ENCODE assay signal across 8 cellular contexts in the genomic region with DNA sequence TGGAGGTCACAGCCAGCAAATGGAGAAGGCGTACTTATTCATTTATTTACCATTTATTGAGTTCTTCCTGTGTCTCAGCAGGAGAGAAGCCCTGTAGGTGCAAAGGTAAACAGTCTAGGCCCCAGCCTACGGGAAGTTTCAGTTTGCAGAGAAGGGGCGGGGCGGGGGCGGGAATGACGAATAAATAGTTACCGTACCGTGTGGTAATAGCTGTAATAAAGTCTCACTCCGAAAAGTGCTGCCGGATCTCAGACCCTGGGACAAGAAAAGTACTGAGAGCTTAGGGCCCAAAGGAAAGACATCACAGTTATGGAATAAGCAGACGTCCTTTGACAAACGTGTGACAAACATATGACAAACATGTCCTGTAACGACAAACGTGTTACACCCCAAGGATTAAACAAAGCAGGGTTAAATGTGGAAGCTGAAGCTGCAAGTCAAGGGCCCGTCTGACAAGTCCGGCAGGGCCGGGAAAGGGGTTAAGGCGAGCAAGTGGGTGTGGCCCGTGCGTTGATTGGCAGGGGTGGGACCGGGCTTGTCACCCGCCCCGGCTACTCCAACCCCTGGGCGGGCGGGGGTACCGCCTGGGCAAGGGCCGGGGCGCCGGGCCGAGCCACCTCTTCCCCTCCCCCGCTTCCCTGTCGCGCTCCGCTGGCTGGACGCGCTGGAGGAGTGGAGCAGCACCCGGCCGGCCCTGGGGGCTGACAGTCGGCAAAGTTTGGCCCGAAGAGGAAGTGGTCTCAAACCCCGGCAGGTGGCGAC. TPM values are rescaled to one million over a fixed set of nuclear protein-coding genes. Genes with fewer than 3 reads are reported as not detected.
A peak's percentile ranks its signal among the peaks of the same experiment; 100 is the strongest.
DNase-seq lines count a peak whose midpoint lies in the region; ATAC-seq and TF ChIP-seq lines count a peak whose summit lies in the region.

A gene with protein sequence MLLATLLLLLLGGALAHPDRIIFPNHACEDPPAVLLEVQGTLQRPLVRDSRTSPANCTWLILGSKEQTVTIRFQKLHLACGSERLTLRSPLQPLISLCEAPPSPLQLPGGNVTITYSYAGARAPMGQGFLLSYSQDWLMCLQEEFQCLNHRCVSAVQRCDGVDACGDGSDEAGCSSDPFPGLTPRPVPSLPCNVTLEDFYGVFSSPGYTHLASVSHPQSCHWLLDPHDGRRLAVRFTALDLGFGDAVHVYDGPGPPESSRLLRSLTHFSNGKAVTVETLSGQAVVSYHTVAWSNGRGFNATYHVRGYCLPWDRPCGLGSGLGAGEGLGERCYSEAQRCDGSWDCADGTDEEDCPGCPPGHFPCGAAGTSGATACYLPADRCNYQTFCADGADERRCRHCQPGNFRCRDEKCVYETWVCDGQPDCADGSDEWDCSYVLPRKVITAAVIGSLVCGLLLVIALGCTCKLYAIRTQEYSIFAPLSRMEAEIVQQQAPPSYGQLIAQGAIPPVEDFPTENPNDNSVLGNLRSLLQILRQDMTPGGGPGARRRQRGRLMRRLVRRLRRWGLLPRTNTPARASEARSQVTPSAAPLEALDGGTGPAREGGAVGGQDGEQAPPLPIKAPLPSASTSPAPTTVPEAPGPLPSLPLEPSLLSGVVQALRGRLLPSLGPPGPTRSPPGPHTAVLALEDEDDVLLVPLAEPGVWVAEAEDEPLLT (plus strand): TSS at position 541 of the 762 bp plus-strand sequence. CDS start 564 bp downstream, outside the sequence.

- peak within 1 kb of the TSS; percentile 75 for H3K27ac ChIP-seq in A673 (ENCODE audit: low read depth, low read length, poor library complexity, severe bottlenecking)

- peak; percentile 74 for ATAC-seq in GM18861 (IDR thresholded peaks at IDR 0.05; ENCODE audit: unreplicated experiment)
- peak; percentile 77 for ATAC-seq in HG03066 (IDR thresholded peaks at IDR 0.05; ENCODE audit: low read depth, unreplicated experiment)

- DNase-seq in A673 (ENCODE audit: low spot score) (peak; percentile 55), NCI-H2196 (lab: John Stamatoyannopoulos, UW; ENCODE audit: unreplicated experiment) (peak; percentile 90), cardiac fibroblast (ENCODE audit: low read depth in 2 of 2) (peak; percentile 86 to 92), iris pigment epithelial cell (ENCODE audit: low read depth) (peak; percentile 87)
- DNase-seq in stimulated activated CD4-positive, alpha-beta T cell treated with anti-CD3 and anti-CD28 coated beads, Interleukin-12 subunit alpha, Interleukin-12 subunit beta, amount 100 ng/mL, for 24 hours (ENCODE audit: low read depth in 2 of 2) = peak; percentile 43 to 76

- H3K27me3 ChIP-seq in A673 (replicated peaks; ENCODE audit: insufficient read depth, low read depth, low read length, poor library complexity) = no peaks in the 10 kb centered on the region

- POLR2A ChIA-PET in A673 (lab: Charles Lee; ENCODE audit: low non-redundant PET) = interaction anchor here (0.7 to 0.8 kb wide), 2 partner anchors 78 to 182 kb away, joined by 3 to 5 read pairs; no protein-coding TSS in a partner anchor

- H3K4me3 ChIP-seq in A673 (ENCODE audit: low read depth, low read length, poor library complexity, severe bottlenecking) (peak within 1 kb of the TSS; percentile 96), WI38 (ENCODE audit: low read depth, low read length) (peak within 1 kb of the TSS; percentile 90), cardiac fibroblast (replicated peaks in 1 of 2; ENCODE audit: low read depth in 2 of 2, low read length in 2 of 2) (peak within 1 kb of the TSS; percentile 63 to 87)

- H3K36me3 ChIP-seq in A673 (ENCODE audit: insufficient read depth, low read length, poor library complexity, severe bottlenecking) = no peaks in the 10 kb centered on the region

- BruUV-seq in A673 (replicated peaks; lab: Mats Ljungman, UMichigan) = no TSS peak

- CTCF ChIA-PET in A673 (lab: Charles Lee) = interaction anchor here (1.1 to 1.2 kb wide), 2 partner anchors 12 to 48 kb away, joined by 3 to 4 read pairs; partner anchors contain the start of gene REM2

- peaks cover 13% of the 10 kb centered on the region for H3K4me1 ChIP-seq in A673 (ENCODE audit: insufficient read depth, low read length, poor library complexity, severe bottlenecking)

- TF ChIP-seq CTCF in A673 (conservative IDR thresholded peaks at IDR 0.05; ENCODE audit: low read depth, low read length) (no peak), WI38 (IDR thresholded peaks at IDR 0.05; ENCODE audit: low read depth, low read length) (no peak), cardiac fibroblast (IDR thresholded peaks at IDR 0.05; ENCODE audit: low read depth, low read length) (no peak)

- intact Hi-C loops in A673 (cut with micrococcal nuclease; ENCODE audit: unreplicated experiment) = no loop called here

- H3K9me3 ChIP-seq in A673 (ENCODE audit: low read depth, low read length, poor library complexity, severe bottlenecking) = no peaks in the 10 kb centered on the region

RNA-seq across cellular contexts. Expression of the gene that starts here (rescaled TPM):
- total RNA-seq in A673 (2021) = 7.8 and 11.8 TPM in 2 replicates

Comparison
In these comparisons a context has a peak if more than half of its experiments do, and no peak if none do; other contexts are left out.
1. Peak in every context shown above with its lines: DNase-seq, ATAC-seq, H3K4me3 ChIP-seq and H3K27ac ChIP-seq.